Comparison of ENCODE assay signal across 25 cellular contexts in the genomic region with DNA sequence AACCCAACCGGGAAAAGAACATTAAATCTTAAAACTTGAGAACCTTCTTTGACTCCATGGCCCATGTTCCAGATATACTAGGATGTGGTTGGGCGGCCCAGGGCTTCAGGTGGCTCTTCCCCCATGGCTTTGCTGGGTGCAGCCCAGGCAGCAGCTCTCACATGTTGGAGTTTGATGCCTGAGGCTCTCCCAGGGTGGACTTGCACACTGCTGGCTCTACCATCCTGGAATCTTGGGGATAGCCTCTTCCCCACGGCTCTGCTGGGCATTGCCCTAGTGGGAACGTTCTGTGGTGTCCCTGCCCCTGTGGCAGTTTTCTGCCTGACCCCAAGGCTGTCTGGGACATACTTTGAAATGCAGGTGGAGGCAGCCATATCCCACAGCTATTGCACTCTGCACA.
"Had no signal": no experiment of that assay in that cellular context is flagged by ENCODE, and none has a peak within 500 bp of the region (broad histone marks: within the 10 kb centered on the region; RNA-seq: fewer than 3 reads in every experiment).

No MANE protein-coding gene starts in this region.

- H3K4me3 ChIP-seq: colonic mucosa, esophagus squamous epithelium, gastrocnemius medialis, heart right ventricle, left ventricle myocardium inferior, lower lobe of right lung had no signal

- H3K9me3 ChIP-seq: colonic mucosa, esophagus squamous epithelium, gastrocnemius medialis, heart right ventricle, left ventricle myocardium inferior, lower lobe of right lung had no signal

- ATAC-seq: effector memory CD8-positive, alpha-beta T cell; esophagus mucosa; gastrocnemius medialis; heart right ventricle; left colon; left lobe of liver; lower lobe of right lung had no signal

- H3K4me3 Mint-ChIP-seq: dendritic cell treated with granulocyte-macrophage colony-stimulating factor and Interleukin-4, amounts not matched to agents 40 ng/mL and 50 ng/mL, for 4 days; effector memory CD8-positive, alpha-beta T cell; endodermal cell had no signal

- H3K27me3 Mint-ChIP-seq: dendritic cell treated with granulocyte-macrophage colony-stimulating factor and Interleukin-4, amounts not matched to agents 40 ng/mL and 50 ng/mL, for 4 days; effector memory CD8-positive, alpha-beta T cell had no signal

- H3K27me3 ChIP-seq: colonic mucosa, esophagus squamous epithelium, gastrocnemius medialis, heart right ventricle had no signal

- H3K36me3 ChIP-seq: colonic mucosa, esophagus squamous epithelium, heart right ventricle, left ventricle myocardium inferior, lower lobe of right lung had no signal

- H3K27ac ChIP-seq: colonic mucosa, epithelial cell of prostate, esophagus squamous epithelium, gastrocnemius medialis, heart right ventricle, left ventricle myocardium inferior, lower lobe of right lung had no signal

- H3K9me3 Mint-ChIP-seq: dendritic cell treated with granulocyte-macrophage colony-stimulating factor and Interleukin-4, amounts not matched to agents 40 ng/mL and 50 ng/mL, for 4 days; effector memory CD8-positive, alpha-beta T cell; endodermal cell had no signal

- H3K4me1 ChIP-seq: colonic mucosa, gastrocnemius medialis, heart right ventricle, left ventricle myocardium inferior, lower lobe of right lung had no signal

- H3K27ac Mint-ChIP-seq: dendritic cell treated with granulocyte-macrophage colony-stimulating factor and Interleukin-4, amounts not matched to agents 40 ng/mL and 50 ng/mL, for 4 days; effector memory CD8-positive, alpha-beta T cell; endodermal cell had no signal

- DNase-seq: colonic mucosa; cortex of kidney; effector CD8-positive, alpha-beta T cell; effector memory CD8-positive, alpha-beta T cell; erythroblast; esophagus squamous epithelium; foreskin fibroblast; foreskin melanocyte; gastrocnemius medialis; glutamatergic neuron; head of caudate nucleus; heart right ventricle; hippocampal formation; kidney; kidney glomerular epithelial cell; left colon; left ventricle myocardium inferior; mesenchymal stem cell; midbrain had no signal
